12 cellular contexts compared by ENCODE assay signal in the genomic region with DNA sequence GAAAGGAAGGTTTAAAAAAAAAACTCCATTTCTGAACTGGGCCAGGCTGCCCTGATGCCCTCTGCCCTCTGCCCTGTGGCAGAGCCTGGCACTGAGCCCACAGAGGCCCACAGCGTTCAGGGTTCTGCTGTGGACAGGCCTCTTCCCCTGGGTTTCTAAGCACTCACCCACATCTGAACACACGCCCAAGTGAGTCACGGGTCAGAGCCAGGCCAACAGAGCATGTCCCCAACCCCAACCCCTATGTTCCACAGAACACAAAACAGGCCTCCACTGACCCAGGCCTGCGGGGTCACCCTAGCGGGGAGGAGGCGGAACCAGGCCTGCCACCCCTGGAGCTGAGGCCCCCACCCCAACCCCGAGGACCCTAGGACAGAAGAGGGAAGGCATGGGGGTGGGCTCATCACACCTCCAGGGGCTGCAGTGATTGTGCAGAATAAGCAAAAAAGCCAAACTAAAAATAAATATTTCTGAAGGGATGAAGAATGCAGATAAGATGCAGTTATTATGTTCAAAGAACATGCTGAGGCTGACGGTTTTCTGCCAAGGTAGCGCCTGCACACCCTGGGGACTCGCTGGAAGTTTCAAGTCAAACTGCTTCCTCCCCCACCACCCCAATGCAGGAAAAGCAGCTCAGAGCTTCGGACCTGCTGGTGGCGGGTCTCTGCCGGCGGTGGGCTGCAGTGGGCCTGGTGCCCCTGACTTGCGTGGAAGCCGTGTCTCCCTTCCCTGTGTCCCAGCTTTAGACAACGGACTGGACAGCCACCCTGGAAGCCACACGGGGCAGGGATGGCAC. TPM values are rescaled to one million over a fixed set of nuclear protein-coding genes. Genes with fewer than 3 reads are reported as not detected.
DNase-seq lines count a peak whose midpoint lies in the region; ATAC-seq and TF ChIP-seq lines count a peak whose summit lies in the region.
"Had no signal": no experiment of that assay in that cellular context is flagged by ENCODE, and none has a peak within 500 bp of the region (broad histone marks: within the 10 kb centered on the region; RNA-seq: fewer than 3 reads in every experiment).

No MANE protein-coding gene starts in this region.

- TF ChIP-seq CTCF in vagina (IDR thresholded peaks at IDR 0.05): no peak

- H3K36me3 ChIP-seq in vagina: no peaks in the 10 kb centered on the region

- no peak overlapping the region for H3K4me3 Mint-ChIP-seq in activated naive CD8-positive, alpha-beta T cell treated with anti-CD3 and anti-CD28 coated beads, Interleukin-2, amount 50 U/mL, for 24 hours

- no peak overlapping the region for H3K27ac Mint-ChIP-seq in activated naive CD8-positive, alpha-beta T cell treated with anti-CD3 and anti-CD28 coated beads, Interleukin-2, amount 50 U/mL, for 24 hours

- H3K9me3 ChIP-seq in vagina: no peaks in the 10 kb centered on the region

- H3K27me3 Mint-ChIP-seq in activated naive CD8-positive, alpha-beta T cell treated with anti-CD3 and anti-CD28 coated beads, Interleukin-2, amount 50 U/mL, for 24 hours: peaks cover 10% of the 10 kb centered on the region

- H3K9me3 Mint-ChIP-seq in activated naive CD8-positive, alpha-beta T cell treated with anti-CD3 and anti-CD28 coated beads, Interleukin-2, amount 50 U/mL, for 24 hours: no peaks in the 10 kb centered on the region

- no peaks in the 10 kb centered on the region for H3K27me3 ChIP-seq in vagina

- H3K4me3 ChIP-seq in vagina: no peak overlapping the region

- no peaks in the 10 kb centered on the region for H3K36me3 Mint-ChIP-seq in activated naive CD8-positive, alpha-beta T cell treated with anti-CD3 and anti-CD28 coated beads, Interleukin-2, amount 50 U/mL, for 24 hours (ENCODE audit: low read depth)

- H3K27ac ChIP-seq in vagina: peak overlapping the region; percentile 39
- H3K27ac ChIP-seq: 22Rv1 had no signal

- TF ChIP-seq POLR2A in vagina (IDR thresholded peaks at IDR 0.05): no peak

- ATAC-seq in left lobe of liver (peak; percentile 92), GM21723 (IDR thresholded peaks at IDR 0.05; ENCODE audit: unreplicated experiment) (no peak)
- no peak for ATAC-seq in activated naive CD8-positive, alpha-beta T cell treated with anti-CD3 and anti-CD28 coated beads, Interleukin-2, amount 50 U/mL, for 24 hours

- H3K4me1 ChIP-seq in vagina: peaks cover 21% of the 10 kb centered on the region

- peaks cover 11% of the 10 kb centered on the region for H3K4me1 Mint-ChIP-seq in activated naive CD8-positive, alpha-beta T cell treated with anti-CD3 and anti-CD28 coated beads, Interleukin-2, amount 50 U/mL, for 24 hours

- peak; percentile 3 for DNase-seq in SKM-1 (lab: John Stamatoyannopoulos, UW; ENCODE audit: unreplicated experiment)
- no peak for DNase-seq in SKM-1 treated with dmso at 0.1 percent for 144 hours (lab: John Stamatoyannopoulos, UW; ENCODE audit: unreplicated experiment)
- peak; percentile 51 for DNase-seq in astrocyte of the hippocampus (ENCODE audit: low read depth, low spot score)
- DNase-seq in left lobe of liver (ENCODE audit: low spot score): peak; percentile 80
- no peak for DNase-seq in vagina (ENCODE audit: extremely low spot score in 2 of 2)
- no peak for DNase-seq in activated naive CD8-positive, alpha-beta T cell treated with anti-CD3 and anti-CD28 coated beads, Interleukin-2, amount 50 U/mL, for 24 hours
- no peak for DNase-seq in NCI-H446 (lab: John Stamatoyannopoulos, UW)
- DNase-seq: activated CD8-positive, alpha-beta memory T cell treated with anti-CD3 and anti-CD28 coated beads, Interleukin-2, amount 50 U/mL, for 48 hours; effector memory CD4-positive, alpha-beta T cell; stimulated activated CD4-positive, alpha-beta T cell treated with anti-CD3 and anti-CD28 coated beads, Interleukin-4, amount 100 ng/mL, for 1 hour had no signal

- intact Hi-C loops in vagina (cut with DNase I): no loop called here

RNA-seq across cellular contexts. Expression of gene WDR86, which starts 5.4 kb away (rescaled TPM):
- total RNA-seq in left lobe of liver (0.28 TPM), vagina (19.4 TPM)

RNA-seq across cellular contexts. Expression of gene CRYGN, which starts 35.5 kb away (rescaled TPM):
- total RNA-seq in left lobe of liver (not detected), vagina (not detected)

Comparison
In these comparisons a context has a peak if more than half of its experiments do, and no peak if none do; other contexts are left out.
1. DNase-seq: peak in SKM-1 (single experiment), astrocyte of the hippocampus (single experiment) and left lobe of liver (single experiment); none in SKM-1 treated with dmso at 0.1 percent for 144 hours (single experiment), vagina (0 of 2), activated naive CD8-positive, alpha-beta T cell treated with anti-CD3 and anti-CD28 coated beads, Interleukin-2, amount 50 U/mL, for 24 hours (single experiment) and NCI-H446 (0 of 2).
2. RNA of gene WDR86, which starts 5.4 kb away (total RNA-seq): 19.4 TPM in vagina (single experiment); 0.28 TPM in left lobe of liver (single experiment); every median in the first group is over 10 times any median in the second.